In the genomic region with DNA sequence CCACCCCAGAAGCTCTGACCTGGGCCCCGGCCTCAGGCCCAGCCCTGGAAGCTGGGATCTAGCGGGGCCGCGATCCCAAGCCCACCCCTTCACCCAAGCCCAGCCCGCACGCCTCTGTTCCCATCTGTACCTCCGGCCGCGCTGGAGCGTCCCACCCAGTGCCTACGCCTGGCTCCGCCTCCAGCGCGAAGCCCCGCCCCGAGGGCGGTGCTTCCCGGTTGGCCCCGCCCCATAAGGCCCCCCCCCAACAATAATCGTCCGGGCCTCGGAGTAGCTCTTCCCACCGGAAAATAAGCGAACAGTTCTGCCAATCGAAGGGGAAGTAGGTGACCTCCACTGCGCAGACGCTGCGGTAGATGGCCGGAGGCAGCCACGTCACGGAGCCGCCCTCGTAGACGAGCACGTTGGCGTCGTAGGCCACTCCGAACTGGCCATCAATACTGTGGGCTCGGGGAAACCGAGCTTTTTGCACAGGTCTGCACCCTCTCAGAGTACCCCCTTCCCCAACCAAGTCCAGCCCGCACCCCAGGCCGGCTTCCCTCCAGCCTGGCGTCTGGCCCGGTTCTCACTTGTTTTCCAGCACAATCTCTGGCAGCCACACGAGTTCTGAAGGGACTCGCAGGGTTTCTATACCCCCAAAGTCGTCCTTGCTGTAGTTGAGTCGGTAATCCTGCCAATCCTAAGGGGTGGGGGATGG, we compare ENCODE assay signal across 11 cellular contexts. TPM values are rescaled to one million over a fixed set of nuclear protein-coding genes. Genes with fewer than 3 reads are reported as not detected.
A peak's percentile ranks its signal among the peaks of the same experiment; 100 is the strongest.
DNase-seq lines count a peak whose midpoint lies in the region; ATAC-seq and TF ChIP-seq lines count a peak whose summit lies in the region.
"Had no signal": no experiment of that assay in that cellular context is flagged by ENCODE, and none has a peak within 500 bp of the region (broad histone marks: within the 10 kb centered on the region; RNA-seq: fewer than 3 reads in every experiment).

No MANE protein-coding gene starts in this region.

- H3K9me3 ChIP-seq in right cardiac atrium (ENCODE audit: control insufficient read depth, low read length) (no peaks in the 10 kb centered on the region), HAP-1 (no peaks in the 10 kb centered on the region)

- H3K36me3 ChIP-seq in HAP-1 (replicated peaks) = no peaks in the 10 kb centered on the region; the same call in 1 of the 2 replicates

- intact Hi-C loops in right cardiac atrium (cut with DNase I) = no loop called here

- TF ChIP-seq CTCF in GM10248 (IDR thresholded peaks at IDR 0.05; ENCODE audit: control extremely low read depth, extremely low read depth, low read depth, missing control alignments) (no peak), WTC11 (IDR thresholded peaks at IDR 0.05) (no peak)

- 52% methylated on average over 48 of the region's 48 CpGs for WGBS in right cardiac atrium

- H3K4me3 ChIP-seq in right cardiac atrium (ENCODE audit: low read length) (peak overlapping the region; percentile 1), HAP-1 (no peak overlapping the region)

- CTCF ChIA-PET in GM10248 (lab: Yijun Ruan, JAX) (interaction anchor here (1.6 to 3.0 kb wide), 6 partner anchors 16 to 194 kb away, joined by 4 to 7 read pairs (median 5); a partner anchor contains a TSS), WTC11 (lab: Charles Lee) (interaction anchor here (1.5 to 1.9 kb wide), 2 partner anchors 112 to 192 kb away, joined by 7 to 9 read pairs; a partner anchor contains a TSS)

- H3K4me1 Mint-ChIP-seq in WTC11 = peaks cover 13% of the 10 kb centered on the region

- H3K4me3 Mint-ChIP-seq in WTC11 = peak overlapping the region; percentile 81

- no peaks in the 10 kb centered on the region for H3K9me3 Mint-ChIP-seq in WTC11

- H3K27ac Mint-ChIP-seq in WTC11 = no peak overlapping the region

- 0 out of 2 replicates have a peak, but pooled peaks have one; percentile 5 for ATAC-seq in WTC11
- peak; percentile 34 to 49 for ATAC-seq in right cardiac atrium

- peak; percentile 57 for DNase-seq in GM10248 (ENCODE audit: extremely low spot score)
- no peak for DNase-seq in WTC11 (ENCODE audit: low spot score)
- DNase-seq in right cardiac atrium = peak; percentile 65 to 89 (median 85)
- peak; percentile 28 for DNase-seq in stimulated activated CD8-positive, alpha-beta memory T cell treated with anti-CD3 and anti-CD28 coated beads, Interleukin-12 subunit alpha, Interleukin-12 subunit beta, amount 100 ng/mL, for 4 hours (ENCODE audit: low read depth)
- no peak for DNase-seq in NCI-H2029 treated with DMSO at 0.1 percent for 48 hours (lab: John Stamatoyannopoulos, UW)
- no peak for DNase-seq in HAP-1 (ENCODE audit: low spot score in 2 of 2)
- DNase-seq in 8988T = no peak
- no peak for DNase-seq in NCI-H510A treated with DMSO at 0.1 percent for 48 hours (lab: John Stamatoyannopoulos, UW)

- peaks cover 10% of the 10 kb centered on the region for H3K27me3 Mint-ChIP-seq in WTC11 (ENCODE audit: low read depth)

- H3K4me1 ChIP-seq in right cardiac atrium (ENCODE audit: control insufficient read depth, insufficient read depth, low read length) (no peaks in the 10 kb centered on the region), HAP-1 (no peaks in the 10 kb centered on the region)

- no peaks in the 10 kb centered on the region for H3K27me3 ChIP-seq in right cardiac atrium (ENCODE audit: control insufficient read depth, insufficient read depth)
- no peaks in the 10 kb centered on the region for H3K27me3 ChIP-seq in HAP-1 (ENCODE audit: low read depth)

- H3K27ac ChIP-seq in right cardiac atrium (ENCODE audit: low read length) = peak overlapping the region; percentile 78

- POLR2A ChIA-PET in GM10248 (lab: Yijun Ruan, JAX) (interaction anchor here (0.6 kb wide), 1 partner anchor 341 kb away, joined by 3 read pairs; no protein-coding TSS in a partner anchor), WTC11 (lab: Charles Lee) (interaction anchor here (0.6 to 1.1 kb wide), 2 partner anchors 38 to 134 kb away, joined by 3 to 7 read pairs; a partner anchor contains a TSS)

- in situ Hi-C loops in HAP-1 (cut with MboI; ENCODE audit: low sequenced_read_pairs) = no loop called here

- no peaks in the 10 kb centered on the region for H3K36me3 Mint-ChIP-seq in WTC11

TF ChIP-seq in WTC11, 78 proteins besides CTCF, POLR2A, EP300 and RAD21:
- TF ChIP-seq ZNF423 (CRISPR knock-in tag; IDR thresholded peaks at IDR 0.05) (no peak), ZBTB21 (CRISPR knock-in tag; IDR thresholded peaks at IDR 0.05; ENCODE audit: borderline replicate concordance) (no peak), OVOL2 (CRISPR knock-in tag; IDR thresholded peaks at IDR 0.05; ENCODE audit: borderline replicate concordance) (no peak), RELA (CRISPR knock-in tag; IDR thresholded peaks at IDR 0.05; ENCODE audit: borderline replicate concordance) (no peak), SMAD3 (CRISPR knock-in tag; IDR thresholded peaks at IDR 0.05; ENCODE audit: borderline replicate concordance) (no peak), ELF4 (CRISPR knock-in tag; IDR thresholded peaks at IDR 0.05; ENCODE audit: low read depth) (no peak), KAT7 (CRISPR knock-in tag; IDR thresholded peaks at IDR 0.05; ENCODE audit: borderline replicate concordance) (no peak), ZNF232 (CRISPR knock-in tag; IDR thresholded peaks at IDR 0.05) (no peak), ETV6 (CRISPR knock-in tag; IDR thresholded peaks at IDR 0.05) (no peak)
- TF ChIP-seq, protein P1, sequence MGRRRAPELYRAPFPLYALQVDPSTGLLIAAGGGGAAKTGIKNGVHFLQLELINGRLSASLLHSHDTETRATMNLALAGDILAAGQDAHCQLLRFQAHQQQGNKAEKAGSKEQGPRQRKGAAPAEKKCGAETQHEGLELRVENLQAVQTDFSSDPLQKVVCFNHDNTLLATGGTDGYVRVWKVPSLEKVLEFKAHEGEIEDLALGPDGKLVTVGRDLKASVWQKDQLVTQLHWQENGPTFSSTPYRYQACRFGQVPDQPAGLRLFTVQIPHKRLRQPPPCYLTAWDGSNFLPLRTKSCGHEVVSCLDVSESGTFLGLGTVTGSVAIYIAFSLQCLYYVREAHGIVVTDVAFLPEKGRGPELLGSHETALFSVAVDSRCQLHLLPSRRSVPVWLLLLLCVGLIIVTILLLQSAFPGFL (CRISPR knock-in tag; IDR thresholded peaks at IDR 0.05; ENCODE audit: borderline replicate concordance) = no peak
- TF ChIP-seq, protein P2, sequence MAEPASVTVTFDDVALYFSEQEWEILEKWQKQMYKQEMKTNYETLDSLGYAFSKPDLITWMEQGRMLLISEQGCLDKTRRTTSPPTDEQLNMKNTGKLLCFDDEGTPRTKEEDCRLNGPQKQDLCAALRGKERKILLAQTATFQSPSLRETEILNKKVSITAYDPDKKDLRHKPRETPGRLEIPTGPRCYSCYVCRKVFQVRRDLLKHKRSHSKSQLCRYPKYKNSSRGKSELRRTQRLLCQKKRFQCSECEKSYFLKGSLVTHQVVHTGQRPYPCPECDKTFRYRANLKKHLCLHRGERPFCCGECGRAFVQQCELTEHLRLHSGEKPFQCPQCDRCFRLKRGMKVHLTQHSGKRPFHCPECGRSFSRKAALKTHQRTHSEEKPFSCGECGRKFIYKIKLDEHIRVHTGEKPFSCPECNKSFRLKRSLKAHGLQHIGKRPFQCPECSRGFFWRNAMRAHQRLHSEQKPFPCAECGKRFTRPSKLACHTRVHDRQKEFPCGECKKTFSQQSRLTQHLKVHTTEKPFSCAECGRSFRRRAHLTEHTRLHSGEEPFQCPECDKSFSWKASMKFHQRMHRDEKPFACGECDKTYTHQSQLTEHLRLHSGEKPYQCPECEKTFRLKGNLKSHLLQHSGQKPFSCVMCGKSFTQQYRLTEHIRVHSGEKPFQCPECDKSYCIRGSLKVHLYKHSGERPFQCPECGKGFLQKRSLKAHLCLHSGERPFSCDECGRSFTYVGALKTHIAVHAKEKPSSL (CRISPR knock-in tag; conservative IDR thresholded peaks at IDR 0.05) = no peak
- TF ChIP-seq, protein P3, sequence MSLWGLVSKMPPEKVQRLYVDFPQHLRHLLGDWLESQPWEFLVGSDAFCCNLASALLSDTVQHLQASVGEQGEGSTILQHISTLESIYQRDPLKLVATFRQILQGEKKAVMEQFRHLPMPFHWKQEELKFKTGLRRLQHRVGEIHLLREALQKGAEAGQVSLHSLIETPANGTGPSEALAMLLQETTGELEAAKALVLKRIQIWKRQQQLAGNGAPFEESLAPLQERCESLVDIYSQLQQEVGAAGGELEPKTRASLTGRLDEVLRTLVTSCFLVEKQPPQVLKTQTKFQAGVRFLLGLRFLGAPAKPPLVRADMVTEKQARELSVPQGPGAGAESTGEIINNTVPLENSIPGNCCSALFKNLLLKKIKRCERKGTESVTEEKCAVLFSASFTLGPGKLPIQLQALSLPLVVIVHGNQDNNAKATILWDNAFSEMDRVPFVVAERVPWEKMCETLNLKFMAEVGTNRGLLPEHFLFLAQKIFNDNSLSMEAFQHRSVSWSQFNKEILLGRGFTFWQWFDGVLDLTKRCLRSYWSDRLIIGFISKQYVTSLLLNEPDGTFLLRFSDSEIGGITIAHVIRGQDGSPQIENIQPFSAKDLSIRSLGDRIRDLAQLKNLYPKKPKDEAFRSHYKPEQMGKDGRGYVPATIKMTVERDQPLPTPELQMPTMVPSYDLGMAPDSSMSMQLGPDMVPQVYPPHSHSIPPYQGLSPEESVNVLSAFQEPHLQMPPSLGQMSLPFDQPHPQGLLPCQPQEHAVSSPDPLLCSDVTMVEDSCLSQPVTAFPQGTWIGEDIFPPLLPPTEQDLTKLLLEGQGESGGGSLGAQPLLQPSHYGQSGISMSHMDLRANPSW (CRISPR knock-in tag; conservative IDR thresholded peaks at IDR 0.05; ENCODE audit: low read depth) = no peak
- TF ChIP-seq, protein P4, sequence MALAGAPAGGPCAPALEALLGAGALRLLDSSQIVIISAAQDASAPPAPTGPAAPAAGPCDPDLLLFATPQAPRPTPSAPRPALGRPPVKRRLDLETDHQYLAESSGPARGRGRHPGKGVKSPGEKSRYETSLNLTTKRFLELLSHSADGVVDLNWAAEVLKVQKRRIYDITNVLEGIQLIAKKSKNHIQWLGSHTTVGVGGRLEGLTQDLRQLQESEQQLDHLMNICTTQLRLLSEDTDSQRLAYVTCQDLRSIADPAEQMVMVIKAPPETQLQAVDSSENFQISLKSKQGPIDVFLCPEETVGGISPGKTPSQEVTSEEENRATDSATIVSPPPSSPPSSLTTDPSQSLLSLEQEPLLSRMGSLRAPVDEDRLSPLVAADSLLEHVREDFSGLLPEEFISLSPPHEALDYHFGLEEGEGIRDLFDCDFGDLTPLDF (CRISPR knock-in tag; IDR thresholded peaks at IDR 0.05) = no peak
TF ChIP-seq in WTC11: peak in this region for 0.

RNA-seq across cellular contexts. Expression of a gene that starts 1.1 kb away (rescaled TPM):
- total RNA-seq in WTC11 (2021) (0.64 to 0.78 TPM (median 0.70 TPM) in 3 replicates), right cardiac atrium (100 to 1,000 TPM in 1 of 4 donors, 10 to 100 TPM in 3; 57.6 to 106 (median 68.9) TPM)
- 63.6 TPM for polyA plus RNA-seq in right cardiac atrium

RNA-seq across cellular contexts. Expression of a gene that starts 2.5 kb away (rescaled TPM):
- total RNA-seq in WTC11 (2021) (8.2 to 8.7 TPM (median 8.7 TPM) in 3 replicates), right cardiac atrium (1 to 10 TPM; 2.7 to 3.3 (median 2.8) TPM)
- 3.6 TPM for polyA plus RNA-seq in right cardiac atrium
- total RNA-seq: SK-MEL-5 had no signal

RNA-seq across cellular contexts. Expression of a gene that starts 30.3 kb away (rescaled TPM):
- total RNA-seq in WTC11 (2021) = not detected in 3 replicates
- total RNA-seq in right cardiac atrium = under 1 TPM in 1 of 4 donors, not detected in 3; 0.23 TPM
- polyA plus RNA-seq in right cardiac atrium = 0.16 TPM
- total RNA-seq: glomerular endothelial cell, SK-MEL-5, urinary bladder had no signal

RNA-seq across cellular contexts. Expression of a gene that starts 38.0 kb away (rescaled TPM):
- total RNA-seq in WTC11 (2021) = 73.7 to 83.3 TPM (median 76.8 TPM) in 3 replicates
- total RNA-seq in right cardiac atrium = 100 to 1,000 TPM; 162 to 230 (median 202) TPM
- polyA plus RNA-seq in right cardiac atrium = 200 TPM

RNA-seq across cellular contexts. Expression of a gene that starts 38.3 kb away (rescaled TPM):
- total RNA-seq in WTC11 (2021) = 121 to 143 TPM (median 122 TPM) in 3 replicates
- total RNA-seq in right cardiac atrium = 100 to 1,000 TPM in 1 of 4 donors, 10 to 100 TPM in 3; 76.6 to 108 (median 87.5) TPM
- polyA plus RNA-seq in right cardiac atrium = 124 TPM

Comparison
In these comparisons a context has a peak if more than half of its experiments do, and no peak if none do; other contexts are left out.
1. DNase-seq: peak in GM10248 (single experiment), right cardiac atrium (3 of 3) and stimulated activated CD8-positive, alpha-beta memory T cell treated with anti-CD3 and anti-CD28 coated beads, Interleukin-12 subunit alpha, Interleukin-12 subunit beta, amount 100 ng/mL, for 4 hours (single experiment); none in WTC11 (single experiment), NCI-H2029 treated with DMSO at 0.1 percent for 48 hours (single experiment), HAP-1 (0 of 2), 8988T (single experiment) and NCI-H510A treated with DMSO at 0.1 percent for 48 hours (single experiment).
2. RNA of a gene that starts 1.1 kb away (total RNA-seq): 57.6 to 106 TPM in right cardiac atrium; 0.64 to 0.78 TPM in WTC11; every median in the first group is over 10 times any median in the second.